ENCODE assay signal across 11 cellular contexts in the genomic region with DNA sequence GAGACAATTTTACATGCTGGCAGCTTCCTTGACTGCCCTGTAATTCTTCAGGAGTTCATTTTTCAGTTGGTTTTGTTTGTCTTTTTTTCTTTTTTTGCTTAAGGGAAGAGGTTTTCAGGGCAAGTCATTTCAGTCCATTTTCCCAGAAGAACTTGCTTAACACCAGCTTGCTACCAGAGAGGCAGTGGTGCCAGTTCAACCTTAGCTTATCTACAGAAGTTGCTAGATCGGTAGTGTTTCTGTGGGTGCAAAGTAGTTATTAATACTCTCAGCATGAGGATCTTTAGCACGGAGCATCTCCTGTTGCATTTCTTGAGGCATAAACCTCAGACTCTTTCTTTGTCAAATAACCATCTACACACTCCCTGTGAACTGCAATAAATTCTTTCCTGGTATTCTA. TPM values are rescaled to one million over a fixed set of nuclear protein-coding genes. Genes with fewer than 3 reads are reported as not detected.
DNase-seq lines count a peak whose midpoint lies in the region; ATAC-seq, FAIRE-seq and TF ChIP-seq lines count a peak whose summit lies in the region.
"Had no signal": no experiment of that assay in that cellular context is flagged by ENCODE, and none has a peak within 500 bp of the region (broad histone marks: within the 10 kb centered on the region; RNA-seq: fewer than 3 reads in every experiment).

No MANE protein-coding gene starts in this region.

- H4K20me1 ChIP-seq in keratinocyte (ENCODE audit: control insufficient read depth, extremely low read depth, insufficient read depth, low read length), result no peaks in the 10 kb centered on the region

- H3K4me2 ChIP-seq in keratinocyte (ENCODE audit: control insufficient read depth, extremely low read depth, insufficient read depth, low read depth, low read length), result peak overlapping the region; percentile 93

- H3K27me3 Mint-ChIP-seq in activated T-helper 1 cell treated with anti-CD3 and anti-CD28 coated beads, Interleukin-12 subunit alpha, Interleukin-12 subunit beta, Interleukin-2, Interleukin-4 antibody, amounts not matched to agents 30 ng/mL and 10 ng/mL and 1 ng/mL, durations not matched to agents 14 hours and 24 hours and 36 hours (ENCODE audit: insufficient read depth), result no peaks in the 10 kb centered on the region
- peaks cover 12% of the 10 kb centered on the region for H3K27me3 Mint-ChIP-seq in type B pancreatic cell

- no peak overlapping the region for H2AFZ ChIP-seq in keratinocyte (ENCODE audit: control insufficient read depth, low read length)

- H3K27ac Mint-ChIP-seq in activated T-helper 1 cell treated with anti-CD3 and anti-CD28 coated beads, Interleukin-12 subunit alpha, Interleukin-12 subunit beta, Interleukin-2, Interleukin-4 antibody, amounts not matched to agents 30 ng/mL and 10 ng/mL and 1 ng/mL, durations not matched to agents 14 hours and 24 hours and 36 hours, result peak overlapping the region; percentile 32
- peak overlapping the region; percentile 38 for H3K27ac Mint-ChIP-seq in type B pancreatic cell

- intact Hi-C loops in Right ventricle myocardium inferior (cut with DNase I), result loop anchor here (5.0 kb wide), 1 partner anchor 309 kb away; no protein-coding TSS in a partner anchor
- intact Hi-C loops in activated T-helper 1 cell treated with anti-CD3 and anti-CD28 coated beads, Interleukin-12 subunit alpha, Interleukin-12 subunit beta, Interleukin-2, Interleukin-4 antibody, amounts not matched to agents 30 ng/mL and 10 ng/mL and 1 ng/mL, durations not matched to agents 14 hours and 24 hours and 36 hours (cut with micrococcal nuclease), result loop anchor here (2.0 to 5.0 kb wide), 5 partner anchors 141 to 701 kb away; a partner anchor contains a TSS

- H3K4me1 ChIP-seq in cardiac muscle cell (ENCODE audit: low read depth) (no peaks in the 10 kb centered on the region), keratinocyte (ENCODE audit: control insufficient read depth, extremely low read depth, insufficient read depth, low read length) (no peaks in the 10 kb centered on the region)

- no peak overlapping the region for H3K9ac ChIP-seq in keratinocyte (ENCODE audit: control insufficient read depth, extremely low read depth, insufficient read depth, low read length)

- no peak for DNase-seq in cardiac muscle cell (ENCODE audit: low read depth in 1 of 2, low spot score in 1 of 2)
- no peak for DNase-seq in Right ventricle myocardium inferior (ENCODE audit: missing footprints)
- no peak for DNase-seq in activated T-helper 1 cell treated with anti-CD3 and anti-CD28 coated beads, Interleukin-12 subunit alpha, Interleukin-12 subunit beta, Interleukin-2, Interleukin-4 antibody, amounts not matched to agents 30 ng/mL and 10 ng/mL and 1 ng/mL, durations not matched to agents 14 hours and 24 hours and 36 hours (ENCODE audit: low spot score)
- DNase-seq in keratinocyte (ENCODE audit: low read depth, low spot score), result no peak
- no peak for DNase-seq in type B pancreatic cell (ENCODE audit: extremely low spot score, unreplicated experiment)
- DNase-seq in activated gamma-delta T cell (lab: John Stamatoyannopoulos, UW), result no peak
- no peak for DNase-seq in activated CD4-positive, CD25-positive, alpha-beta regulatory T cell treated with anti-CD3 and anti-CD28 coated beads, Interleukin-2, amount 50 U/mL, for 72 hours
- DNase-seq: NCI-H1417 had no signal

- H3K9me3 ChIP-seq in cardiac muscle cell (ENCODE audit: low read depth) (no peaks in the 10 kb centered on the region), keratinocyte (ENCODE audit: control insufficient read depth, low read depth, low read length) (no peaks in the 10 kb centered on the region)
- H3K9me3 ChIP-seq: pancreas had no signal

- peaks cover 10% of the 10 kb centered on the region for H3K9me3 Mint-ChIP-seq in activated T-helper 1 cell treated with anti-CD3 and anti-CD28 coated beads, Interleukin-12 subunit alpha, Interleukin-12 subunit beta, Interleukin-2, Interleukin-4 antibody, amounts not matched to agents 30 ng/mL and 10 ng/mL and 1 ng/mL, durations not matched to agents 14 hours and 24 hours and 36 hours
- H3K9me3 Mint-ChIP-seq in type B pancreatic cell, result peaks cover 10% of the 10 kb centered on the region

- H3K36me3 ChIP-seq in cardiac muscle cell, result no peaks in the 10 kb centered on the region
- H3K36me3 ChIP-seq in keratinocyte (ENCODE audit: control insufficient read depth in 2 of 2, extremely low read depth in 1 of 2, insufficient read depth in 2 of 2, low read length in 2 of 2), result no peaks in the 10 kb centered on the region
- H3K36me3 ChIP-seq: pancreas had no signal

- peaks cover 24% of the 10 kb centered on the region for H3K27me3 ChIP-seq in cardiac muscle cell
- H3K27me3 ChIP-seq in keratinocyte (ENCODE audit: control insufficient read depth, extremely low read depth, insufficient read depth, low read length), result no peaks in the 10 kb centered on the region
- H3K27me3 ChIP-seq: pancreas had no signal

- H3K4me3 ChIP-seq in cardiac muscle cell (peak overlapping the region; percentile 82), keratinocyte (ENCODE audit: control insufficient read depth in 2 of 3, extremely low read depth in 1 of 3, insufficient read depth in 2 of 3, low read depth in 1 of 3, low read length in 3 of 3) (peak overlapping the region in 1 of 3 experiments; percentile 61)

- no peaks in the 10 kb centered on the region for H3K9me1 ChIP-seq in keratinocyte (ENCODE audit: control insufficient read depth, extremely low read depth, insufficient read depth, low read length)

- ATAC-seq in Right ventricle myocardium inferior (no peak), HG03135 (IDR thresholded peaks at IDR 0.05; ENCODE audit: unreplicated experiment) (no peak)

- H3K79me2 ChIP-seq in keratinocyte (ENCODE audit: control insufficient read depth, insufficient read depth, low read length), result no peaks in the 10 kb centered on the region

- no peak overlapping the region for H3K27ac ChIP-seq in cardiac muscle cell
- no peak overlapping the region for H3K27ac ChIP-seq in keratinocyte (ENCODE audit: control insufficient read depth, insufficient read depth, low read length)

- H3K4me1 Mint-ChIP-seq in activated T-helper 1 cell treated with anti-CD3 and anti-CD28 coated beads, Interleukin-12 subunit alpha, Interleukin-12 subunit beta, Interleukin-2, Interleukin-4 antibody, amounts not matched to agents 30 ng/mL and 10 ng/mL and 1 ng/mL, durations not matched to agents 14 hours and 24 hours and 36 hours (ENCODE audit: low read depth), result peaks cover 61% of the 10 kb centered on the region
- H3K4me1 Mint-ChIP-seq in type B pancreatic cell (ENCODE audit: unreplicated experiment), result peaks cover 5% of the 10 kb centered on the region

- TF ChIP-seq CTCF in cardiac muscle cell (IDR thresholded peaks at IDR 0.05; ENCODE audit: low read depth, low read length) (no peak), keratinocyte (optimal IDR thresholded peaks at IDR 0.05 in 1 of 3, IDR thresholded peaks at IDR 0.05 in 1 of 3, conservative IDR thresholded peaks at IDR 0.05 in 1 of 3; ENCODE audit: extremely low read depth in 1 of 3, insufficient read depth in 2 of 3, low read length in 3 of 3) (no peak), type B pancreatic cell (conservative IDR thresholded peaks at IDR 0.05) (no peak)

- peak overlapping the region; percentile 92 for H3K4me3 Mint-ChIP-seq in activated T-helper 1 cell treated with anti-CD3 and anti-CD28 coated beads, Interleukin-12 subunit alpha, Interleukin-12 subunit beta, Interleukin-2, Interleukin-4 antibody, amounts not matched to agents 30 ng/mL and 10 ng/mL and 1 ng/mL, durations not matched to agents 14 hours and 24 hours and 36 hours
- H3K4me3 Mint-ChIP-seq in type B pancreatic cell, result peak overlapping the region; percentile 98

- dilution Hi-C loops in keratinocyte (cut with MboI; ENCODE audit: extremely low pct_ligation_motif_present, low sequenced_read_pairs), result no loop called here

- H3K36me3 Mint-ChIP-seq in activated T-helper 1 cell treated with anti-CD3 and anti-CD28 coated beads, Interleukin-12 subunit alpha, Interleukin-12 subunit beta, Interleukin-2, Interleukin-4 antibody, amounts not matched to agents 30 ng/mL and 10 ng/mL and 1 ng/mL, durations not matched to agents 14 hours and 24 hours and 36 hours (ENCODE audit: low read depth), result peaks cover 9% of the 10 kb centered on the region
- H3K36me3 Mint-ChIP-seq in type B pancreatic cell, result no peaks in the 10 kb centered on the region

- no peak for FAIRE-seq in keratinocyte (lab: Jason Lieb, UNC)
- FAIRE-seq: pancreas, RCC 7860 had no signal

RNA-seq across cellular contexts. Expression of a gene that starts 1.1 kb away (rescaled TPM):
- total RNA-seq in cardiac muscle cell, result 2.2 and 5.7 TPM in 2 replicates
- 3.2 and 4.4 TPM in 2 replicates for polyA plus RNA-seq in cardiac muscle cell
- 1.1 TPM for total RNA-seq in Right ventricle myocardium inferior
- total RNA-seq in activated T-helper 1 cell treated with anti-CD3 and anti-CD28 coated beads, Interleukin-12 subunit alpha, Interleukin-12 subunit beta, Interleukin-2, Interleukin-4 antibody, amounts not matched to agents 30 ng/mL and 10 ng/mL and 1 ng/mL, durations not matched to agents 14 hours and 24 hours and 36 hours, result 4.5 and 4.6 TPM in 2 replicates
- 0.95 to 1.6 TPM (median 1.1 TPM) in 3 replicates for polyA plus RNA-seq in keratinocyte
- polyA plus RNA-seq in keratinocyte (2011; ENCODE audit: low read depth), result 0.54 TPM
- 0.48 and 1.6 TPM in 2 replicates for polyA plus RNA-seq in keratinocyte (2011; cell fraction: cytosol; rRNA removed)
- polyA plus RNA-seq in keratinocyte (2011; cell fraction: nucleus; rRNA removed), result 2.2 and 2.4 TPM in 2 replicates
- polyA plus RNA-seq in keratinocyte (2012; ENCODE audit: low replicate concordance), result 0.37 and 0.58 TPM in 2 replicates
- polyA minus RNA-seq in keratinocyte, result 1.9 to 4.4 TPM (median 2.1 TPM) in 3 replicates
- polyA minus RNA-seq in keratinocyte (2011; cell fraction: cytosol; rRNA and poly(A)+ RNA removed), result 3.8 TPM
- 0.95 and 2.3 TPM in 2 replicates for polyA minus RNA-seq in keratinocyte (2011; cell fraction: nucleus; rRNA and poly(A)+ RNA removed)
- total RNA-seq in type B pancreatic cell (ENCODE audit: low replicate concordance), result 11.5 and 15.1 TPM in 2 replicates
